Comparison of ENCODE assay signal across 8 cellular contexts in the genomic region with DNA sequence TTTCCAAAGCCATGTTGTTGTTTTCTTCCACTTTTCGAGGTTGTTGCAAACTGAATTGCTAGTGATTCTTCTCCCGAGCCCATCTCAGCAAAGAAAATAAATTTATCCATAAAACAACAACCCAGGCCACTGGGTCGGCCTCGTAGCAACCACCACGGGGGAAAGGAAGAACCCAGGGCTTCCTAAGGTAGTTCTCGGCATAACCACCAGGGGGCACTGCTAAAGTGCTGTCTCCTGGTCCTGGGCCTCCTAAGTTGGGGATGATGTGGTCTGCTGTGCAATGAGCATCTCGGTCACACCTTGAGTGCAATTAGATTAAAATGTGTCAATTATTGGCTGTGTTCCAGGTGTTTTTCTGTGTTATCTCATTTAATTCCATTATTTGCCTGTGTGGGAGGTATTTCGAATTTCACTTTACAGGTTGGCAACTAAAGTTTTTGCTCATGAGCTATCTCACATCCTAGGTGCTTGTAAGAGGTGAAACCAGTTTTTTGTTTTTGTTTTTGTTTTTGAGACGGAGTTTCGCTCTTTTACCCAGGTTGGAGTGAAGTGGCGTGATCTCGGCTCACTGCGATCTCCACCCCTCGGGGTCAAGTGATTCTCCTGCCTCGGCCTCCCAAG.
DNase-seq lines count a peak whose midpoint lies in the region; ATAC-seq, FAIRE-seq and TF ChIP-seq lines count a peak whose summit lies in the region.

No MANE protein-coding gene starts in this region.

- TF ChIP-seq CTCF in Calu3 (IDR thresholded peaks at IDR 0.05; ENCODE audit: unreplicated experiment) = peak; percentile 85

- H3K4me3 Mint-ChIP-seq in Calu3 (ENCODE audit: low read depth, unreplicated experiment) = no peak overlapping the region

- FAIRE-seq in small intestine (lab: Jason Lieb, UNC) = no peak

- no peaks in the 10 kb centered on the region for H3K9me3 Mint-ChIP-seq in Calu3 (ENCODE audit: low read depth, unreplicated experiment)

- CTCF ChIA-PET in Calu3 (lab: Charles Lee) = interaction anchor here (0.8 kb wide), 1 partner anchor 8 kb away, joined by 3 read pairs; no protein-coding TSS in a partner anchor

- no TSS peak for BruUV-seq in Calu3 (replicated peaks; lab: Mats Ljungman, UMichigan)

- ATAC-seq in GM19438 (IDR thresholded peaks at IDR 0.05; ENCODE audit: low read depth, unreplicated experiment) (peak; percentile 94), HG03432 (IDR thresholded peaks at IDR 0.05; ENCODE audit: unreplicated experiment) (peak; percentile 93)

- no peaks in the 10 kb centered on the region for H3K27me3 ChIP-seq in small intestine (ENCODE audit: control insufficient read depth in 2 of 2, insufficient read depth in 2 of 2, low read length in 2 of 2)

- H3K36me3 ChIP-seq in small intestine (ENCODE audit: control insufficient read depth in 2 of 2, insufficient read depth in 2 of 2, low read length in 2 of 2) = no peaks in the 10 kb centered on the region

- H3K27ac Mint-ChIP-seq in Calu3 (ENCODE audit: unreplicated experiment) = no peak overlapping the region

- H3K4me3 ChIP-seq in small intestine (ENCODE audit: low read depth in 1 of 2, low read length in 2 of 2) = no peak overlapping the region

- intact Hi-C loops in Calu3 (cut with micrococcal nuclease; ENCODE audit: unreplicated experiment) (loop anchor here (10.0 kb wide), 2 partner anchors 631 to 1161 kb away; no protein-coding TSS in a partner anchor), head of caudate nucleus (cut with DNase I) (loop anchor here (5.0 to 10.0 kb wide), 2 partner anchors 169 to 178 kb away; no protein-coding TSS in a partner anchor)

- no peaks in the 10 kb centered on the region for H3K9me3 ChIP-seq in small intestine (ENCODE audit: control insufficient read depth, low read depth)

- H3K4me1 Mint-ChIP-seq in Calu3 (ENCODE audit: low read depth, unreplicated experiment) = no peaks in the 10 kb centered on the region

- peaks cover 72% of the 10 kb centered on the region for H3K27me3 Mint-ChIP-seq in Calu3 (ENCODE audit: unreplicated experiment)

- no peak overlapping the region for H3K27ac ChIP-seq in small intestine (ENCODE audit: low read depth in 1 of 2, low read length in 1 of 2)

- 48 to 66% (median 53%) methylated on average over 15 of the region's 15 CpGs for WGBS in small intestine, 3 donors

- H3K36me3 Mint-ChIP-seq in Calu3 (ENCODE audit: insufficient read depth, unreplicated experiment) = no peaks in the 10 kb centered on the region

- H3K4me1 ChIP-seq in small intestine (ENCODE audit: control insufficient read depth in 2 of 2, insufficient read depth in 1 of 2, low read depth in 1 of 2, low read length in 1 of 2) = no peaks in the 10 kb centered on the region

- DNase-seq in Calu3 (peak; percentile 76), RPMI8226 (peak; percentile 42), head of caudate nucleus (peak in 41 of 42 donors; percentile 15 to 89 (median 67)), small intestine (peak; percentile 56), middle frontal gyrus (ENCODE audit: extremely low spot score, low spot score) (no peak)
- DNase-seq in activated effector memory CD4-positive, alpha-beta T cell treated with Interleukin-2 at 50 U/mL for 16 hours = peak; percentile 14
